In the genomic region with DNA sequence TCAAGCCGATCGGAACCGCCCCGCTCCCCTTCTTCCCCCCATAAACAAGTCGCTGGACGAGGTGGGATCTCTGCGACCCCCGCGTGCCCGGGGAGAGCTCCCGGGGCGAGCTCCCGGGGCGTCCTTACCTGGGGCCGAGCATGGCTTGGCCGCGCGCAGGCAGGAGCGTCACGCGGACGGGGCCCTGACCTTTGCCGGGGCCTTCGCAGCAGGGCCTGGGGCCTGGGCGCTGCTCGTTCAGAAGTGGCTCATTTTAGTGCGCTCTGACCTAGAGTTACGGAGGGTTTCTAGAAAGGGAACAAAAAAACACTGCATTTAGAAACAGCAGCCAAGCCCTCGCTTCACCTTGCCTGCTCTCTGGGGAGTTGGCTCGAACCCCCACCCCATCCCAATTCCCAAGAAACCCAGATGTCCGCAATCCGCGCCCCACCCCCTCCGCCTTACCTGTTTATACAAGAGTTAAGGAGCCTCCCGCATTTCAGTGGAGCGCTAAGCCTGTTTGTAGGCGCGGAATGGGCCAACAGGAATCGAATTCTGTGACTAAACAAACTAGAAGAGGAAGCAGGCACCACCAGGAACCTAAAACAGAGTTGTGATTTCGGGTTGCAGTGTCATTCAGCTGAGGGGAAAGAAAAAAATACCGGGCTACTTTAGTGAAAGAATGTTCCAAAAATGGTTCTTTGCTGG, we compare ENCODE assay signal across 8 cellular contexts. TPM values are rescaled to one million over a fixed set of nuclear protein-coding genes. Genes with fewer than 3 reads are reported as not detected.
DNase-seq lines count a peak whose midpoint lies in the region; ATAC-seq and TF ChIP-seq lines count a peak whose summit lies in the region.

No MANE protein-coding gene starts in this region.

- H3K4me3 Mint-ChIP-seq in MCF 10A (ENCODE audit: unreplicated experiment), result peak overlapping the region; percentile 91

- TF ChIP-seq CTCF in GM10248 (IDR thresholded peaks at IDR 0.05; ENCODE audit: control extremely low read depth, extremely low read depth, low read depth, missing control alignments) (no peak), MCF 10A (IDR thresholded peaks at IDR 0.05; ENCODE audit: unreplicated experiment) (no peak), lower lobe of right lung (IDR thresholded peaks at IDR 0.05) (no peak), tibial artery (IDR thresholded peaks at IDR 0.05) (no peak)

- H3K9me3 Mint-ChIP-seq in MCF 10A (ENCODE audit: unreplicated experiment), result no peaks in the 10 kb centered on the region

- CTCF ChIA-PET in GM10248 (lab: Yijun Ruan, JAX) (interaction anchor here (0.7 to 1.4 kb wide), 6 partner anchors 9 to 88 kb away, joined by 3 to 5 read pairs (median 4); no protein-coding TSS in a partner anchor), MCF 10A (lab: Yijun Ruan, JAX) (interaction anchor here (0.5 to 1.2 kb wide), 2 partner anchors 21 to 63 kb away, joined by 3 to 6 read pairs; no protein-coding TSS in a partner anchor)

- intact Hi-C loops in MCF 10A (cut with micrococcal nuclease), result no loop called here
- intact Hi-C loops in lower lobe of right lung (cut with DNase I), result no loop called here
- intact Hi-C loops in tibial artery (cut with DNase I; ENCODE audit: low total_unique reads), result no loop called here

- peaks cover 30% of the 10 kb centered on the region for H3K4me1 Mint-ChIP-seq in MCF 10A (ENCODE audit: insufficient read depth, unreplicated experiment)

- H3K36me3 Mint-ChIP-seq in MCF 10A (ENCODE audit: insufficient read depth, unreplicated experiment), result no peaks in the 10 kb centered on the region

- H3K9me3 ChIP-seq in lower lobe of right lung (no peaks in the 10 kb centered on the region), tibial artery (no peaks in the 10 kb centered on the region)

- H3K27me3 Mint-ChIP-seq in MCF 10A (ENCODE audit: insufficient read depth, unreplicated experiment), result no peaks in the 10 kb centered on the region

- H3K36me3 ChIP-seq in lower lobe of right lung (no peaks in the 10 kb centered on the region), tibial artery (no peaks in the 10 kb centered on the region)

- DNase-seq in GM10248 (ENCODE audit: extremely low spot score), result peak; percentile 70
- peak; percentile 81 for DNase-seq in HT-29 (ENCODE audit: low spot score)
- no peak for DNase-seq in MCF 10A (ENCODE audit: unreplicated experiment)
- peak; percentile 90 for DNase-seq in lower lobe of right lung
- DNase-seq in tibial artery, result peak; percentile 44 to 68
- DNase-seq in SK-N-DZ (ENCODE audit: low spot score), result no peak
- no peak for DNase-seq in NCI-H2196 treated with DMSO at 0.1 percent for 48 hours (lab: John Stamatoyannopoulos, UW; ENCODE audit: unreplicated experiment)

- POLR2A ChIA-PET in GM10248 (lab: Yijun Ruan, JAX), result no interaction called here
- POLR2A ChIA-PET in MCF 10A (lab: Yijun Ruan, JAX), result interaction anchor here (1.0 to 1.5 kb wide), 2 partner anchors 9 to 53 kb away, joined by 3 read pairs; no protein-coding TSS in a partner anchor

- peak overlapping the region; percentile 97 for H3K27ac ChIP-seq in lower lobe of right lung
- H3K27ac ChIP-seq in tibial artery, result peak overlapping the region; percentile 12 to 20

- BruUV-seq in MCF 10A (replicated peaks; lab: Mats Ljungman, UMichigan), result no TSS peak

- ATAC-seq in GM21390 (IDR thresholded peaks at IDR 0.05; ENCODE audit: unreplicated experiment) (peak; percentile 60), lower lobe of right lung (peak; percentile 82 to 85)

- no peaks in the 10 kb centered on the region for H3K27me3 ChIP-seq in lower lobe of right lung (ENCODE audit: low read depth)
- peaks cover 0 to 11% of the 10 kb centered on the region in 2 donors for H3K27me3 ChIP-seq in tibial artery

- H3K27ac Mint-ChIP-seq in MCF 10A (ENCODE audit: low read depth, unreplicated experiment), result peak overlapping the region; percentile 82

- H3K4me1 ChIP-seq in lower lobe of right lung (peaks cover 11% of the 10 kb centered on the region), tibial artery (peaks cover 0 to 17% (median 8%) of the 10 kb centered on the region in 4 donors)

- H3K4me3 ChIP-seq in lower lobe of right lung (peak overlapping the region; percentile 69), tibial artery (peak overlapping the region; percentile 41 to 56)

RNA-seq across cellular contexts. Expression of gene RBM47, which starts 0.8 kb away (rescaled TPM):
- total RNA-seq in HT-29 (2014; rRNA removed; shearing (Covaris generic)), result 263 and 276 TPM in 2 replicates
- total RNA-seq in MCF 10A (2022) (1.8 and 2.0 TPM in 2 replicates), lower lobe of right lung (108 TPM)
- not detected in 2 replicates for polyA plus RNA-seq in SK-N-DZ (2014; cell fraction: cytosol; rRNA removed)
- not detected in 2 replicates for polyA plus RNA-seq in SK-N-DZ (2014; cell fraction: nucleus; rRNA removed)

Comparison
In these comparisons a context has a peak if more than half of its experiments do, and no peak if none do; other contexts are left out.
1. DNase-seq: peak in GM10248 (single experiment), HT-29 (single experiment), lower lobe of right lung (single experiment) and tibial artery (2 of 2); none in MCF 10A (single experiment), SK-N-DZ (single experiment) and NCI-H2196 treated with DMSO at 0.1 percent for 48 hours (single experiment).
2. RNA of gene RBM47, which starts 0.8 kb away (total RNA-seq): 263 to 276 TPM in HT-29 and 108 TPM in lower lobe of right lung (single experiment); 1.8 to 2.0 TPM in MCF 10A; every median in the first group is over 10 times any median in the second.